ENCODE assay signal across 17 cellular contexts in the genomic region with DNA sequence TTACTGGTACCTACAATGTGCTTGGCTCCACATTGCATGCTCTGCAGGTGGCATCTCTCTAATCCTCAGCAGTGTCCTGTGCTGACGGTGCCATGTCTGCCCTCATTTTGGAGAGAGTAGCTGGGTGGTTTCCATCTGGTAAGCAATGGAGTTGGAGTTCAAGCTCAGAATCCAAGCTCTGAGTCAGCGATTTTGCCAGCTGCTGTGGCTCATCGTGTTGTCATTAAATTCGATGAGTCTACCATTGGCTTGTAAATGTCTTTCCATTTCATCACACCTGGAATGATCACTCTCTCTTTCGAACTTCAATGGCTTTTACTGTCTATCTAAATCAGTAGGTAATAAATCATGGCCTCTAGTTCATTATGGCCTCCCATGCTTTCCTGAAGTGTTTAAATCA.
A peak's percentile ranks its signal among the peaks of the same experiment; 100 is the strongest.
DNase-seq lines count a peak whose midpoint lies in the region; ATAC-seq and TF ChIP-seq lines count a peak whose summit lies in the region.
"Had no signal": no experiment of that assay in that cellular context is flagged by ENCODE, and none has a peak within 500 bp of the region (broad histone marks: within the 10 kb centered on the region; RNA-seq: fewer than 3 reads in every experiment).

No MANE protein-coding gene starts in this region.

- CTCF ChIA-PET in RWPE1 (lab: Yijun Ruan, JAX): no interaction called here

- DNase-seq in AG10803 (ENCODE audit: low read depth) (peak; percentile 51), HFF-Myc (ENCODE audit: extremely low read depth, low read depth) (peak; percentile 39), RWPE1 (ENCODE audit: low spot score) (peak; percentile 15), foreskin keratinocyte (peak in 1 of 2 donors; percentile 25), NCI-H1092 (lab: John Stamatoyannopoulos, UW) (no peak), NCI-H2171 treated with DMSO at 0.1 percent for 48 hours (lab: John Stamatoyannopoulos, UW) (no peak)
- no peak for DNase-seq in effector memory CD4-positive, alpha-beta T cell
- no peak for DNase-seq in stimulated activated naive CD4-positive, alpha-beta T cell treated with Interleukin-2 at 50 U/mL for 16 hours (lab: John Stamatoyannopoulos, UW)
- DNase-seq: ACHN, EL, HFFc6, NCI-H1048, NCI-H1694, NCI-H2107, NCI-H446 had no signal

- H3K4me1 ChIP-seq in foreskin keratinocyte: no peaks in the 10 kb centered on the region
- no peaks in the 10 kb centered on the region for H3K4me1 ChIP-seq in effector memory CD4-positive, alpha-beta T cell (ENCODE audit: control insufficient read depth, insufficient read depth, low read length, poor library complexity, severe bottlenecking)
- H3K4me1 ChIP-seq: BLaER1 treated with 17β-estradiol and CSF1 and Interleukin-3, amounts not matched to agents 10 nM and 100 nM had no signal

- H3K4me3 ChIP-seq in AG10803 (ENCODE audit: low read length) (no peak overlapping the region), HFF-Myc (replicated peaks; ENCODE audit: low read depth, low read length) (no peak overlapping the region)
- no peak overlapping the region for H3K4me3 ChIP-seq in effector memory CD4-positive, alpha-beta T cell (ENCODE audit: insufficient read depth, low read depth, low read length, poor library complexity, severe bottlenecking)
- H3K4me3 ChIP-seq: BLaER1 treated with 17β-estradiol and CSF1 and Interleukin-3, amounts not matched to agents 10 nM and 100 nM had no signal

- POLR2A ChIA-PET in RWPE1 (lab: Yijun Ruan, JAX; ENCODE audit: low non-redundant PET): no interaction called here

- peak; percentile 71 for ATAC-seq in foreskin keratinocyte
- ATAC-seq: Panc1 had no signal

- no peaks in the 10 kb centered on the region for H3K9me3 ChIP-seq in effector memory CD4-positive, alpha-beta T cell (ENCODE audit: control insufficient read depth, low read length)

- no peak for TF ChIP-seq CTCF in AG10803 (conservative IDR thresholded peaks at IDR 0.05; ENCODE audit: low read length)
- TF ChIP-seq CTCF in HFF-Myc (IDR thresholded peaks at IDR 0.05; ENCODE audit: low read depth, low read length, missing control alignments): no peak
- no peak for TF ChIP-seq CTCF in RWPE1 (conservative IDR thresholded peaks at IDR 0.05; ENCODE audit: low read depth)
- TF ChIP-seq CTCF in foreskin keratinocyte (conservative IDR thresholded peaks at IDR 0.05): no peak

- H3K27ac ChIP-seq in RWPE1 (no peak overlapping the region), foreskin keratinocyte (no peak overlapping the region)
- no peak overlapping the region for H3K27ac ChIP-seq in effector memory CD4-positive, alpha-beta T cell (ENCODE audit: insufficient read depth, low read length, poor library complexity, severe bottlenecking)
- H3K27ac ChIP-seq: BLaER1 treated with 17β-estradiol and CSF1 and Interleukin-3, amounts not matched to agents 10 nM and 100 nM had no signal

- no peaks in the 10 kb centered on the region for H3K36me3 ChIP-seq in effector memory CD4-positive, alpha-beta T cell (ENCODE audit: control insufficient read depth, insufficient read depth, low read length)
- H3K36me3 ChIP-seq: BLaER1 treated with 17β-estradiol and CSF1 and Interleukin-3, amounts not matched to agents 10 nM and 100 nM had no signal

- H3K27me3 ChIP-seq in foreskin keratinocyte: no peaks in the 10 kb centered on the region
- no peaks in the 10 kb centered on the region for H3K27me3 ChIP-seq in effector memory CD4-positive, alpha-beta T cell (replicated peaks; ENCODE audit: control insufficient read depth, insufficient read depth, low read length, poor library complexity, severe bottlenecking)
- H3K27me3 ChIP-seq: BLaER1 treated with 17β-estradiol and CSF1 and Interleukin-3, amounts not matched to agents 10 nM and 100 nM had no signal

Comparison
In these comparisons a context has a peak if more than half of its experiments do, and no peak if none do; other contexts are left out.
1. DNase-seq: peak in AG10803 (single experiment), HFF-Myc (single experiment) and RWPE1 (single experiment); none in NCI-H1092 (single experiment), effector memory CD4-positive, alpha-beta T cell (0 of 3), NCI-H2171 treated with DMSO at 0.1 percent for 48 hours (single experiment) and stimulated activated naive CD4-positive, alpha-beta T cell treated with Interleukin-2 at 50 U/mL for 16 hours (single experiment).